8 cellular contexts compared by ENCODE assay signal in the genomic region with DNA sequence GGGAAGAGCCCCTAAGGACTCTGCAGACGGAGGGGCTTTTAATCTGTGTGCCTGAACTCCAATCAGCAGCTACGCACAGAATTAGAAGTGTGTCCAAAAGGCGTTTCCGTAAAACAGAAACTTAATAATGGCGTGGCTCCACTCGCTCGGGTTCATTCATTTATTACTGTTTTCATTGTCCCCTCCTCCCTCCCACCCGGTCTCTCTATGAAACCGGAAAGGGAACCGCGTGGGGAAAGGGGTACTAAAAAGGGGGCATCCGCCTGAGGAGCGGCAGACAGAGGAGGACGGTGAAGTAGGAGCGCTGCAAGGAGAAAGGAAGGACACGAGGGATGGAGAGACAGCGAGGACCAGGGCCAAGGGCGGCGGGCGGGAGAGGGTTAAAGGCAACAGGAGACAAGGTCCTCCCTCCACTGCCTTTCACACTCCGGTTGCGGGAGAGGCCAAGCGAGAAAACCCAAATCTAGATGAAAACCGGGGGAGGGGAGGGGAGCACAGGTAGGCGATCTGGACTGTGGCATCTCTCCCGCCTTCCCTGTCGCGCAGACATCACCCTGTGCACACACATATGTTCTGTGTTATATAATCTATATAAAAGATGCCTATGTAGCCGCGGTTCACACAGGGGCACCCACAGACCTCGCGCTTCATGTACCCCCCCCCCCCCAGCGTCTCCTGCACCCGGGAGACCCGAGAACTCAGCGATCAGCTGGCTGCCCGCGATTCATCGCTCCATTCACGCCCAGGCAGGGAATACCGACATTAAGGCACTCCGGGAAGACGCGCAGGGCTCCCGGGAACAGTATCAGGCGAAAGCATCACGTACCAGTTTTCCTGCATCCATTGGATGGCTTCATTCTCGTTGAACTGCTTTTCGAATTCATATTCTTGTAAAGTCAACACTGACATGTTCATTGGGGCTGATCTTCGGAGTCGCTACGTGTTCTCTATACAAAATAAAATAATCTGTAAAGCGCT. TPM values are rescaled to one million over a fixed set of nuclear protein-coding genes. Genes with fewer than 3 reads are reported as not detected.
A peak's percentile ranks its signal among the peaks of the same experiment; 100 is the strongest.
DNase-seq lines count a peak whose midpoint lies in the region; ATAC-seq and TF ChIP-seq lines count a peak whose summit lies in the region.

No MANE protein-coding gene starts in this region.

- intact Hi-C loops in lower leg skin (cut with DNase I; ENCODE audit: low total_unique reads), result no loop called here

- TF ChIP-seq CTCF in HFF-Myc (IDR thresholded peaks at IDR 0.05; ENCODE audit: low read depth, low read length, missing control alignments) (no peak), lower leg skin (IDR thresholded peaks at IDR 0.05) (no peak)

- 0 to 1% methylated on average over 53 of the region's 53 CpGs for WGBS in lower leg skin, 2 donors

- DNase-seq in EH (ENCODE audit: low read depth), result peak; percentile 50
- peak; percentile 11 for DNase-seq in HFF-Myc (ENCODE audit: extremely low read depth, low read depth)
- peak; percentile 24 for DNase-seq in NCI-H345 treated with DMSO at 0.1 percent for 48 hours (lab: John Stamatoyannopoulos, UW; ENCODE audit: unreplicated experiment)
- peak; percentile 28 to 56 for DNase-seq in activated CD4-positive, alpha-beta T cell treated with anti-CD3 and anti-CD28 coated beads, Interleukin-2, amount 50 U/mL, for 24 hours (ENCODE audit: low read depth in 1 of 2, low spot score in 1 of 2)
- peak; percentile 41 for DNase-seq in dermis blood vessel endothelial cell
- peak in 1 of 2 donors; percentile 21 for DNase-seq in lower leg skin (ENCODE audit: low spot score in 2 of 2)
- peak; percentile 40 to 46 for DNase-seq in stimulated activated CD4-positive, alpha-beta T cell treated with anti-CD3 and anti-CD28 coated beads, Interleukin-4, amount 100 ng/mL, for 48 hours (ENCODE audit: low read depth in 2 of 2)

- ATAC-seq in HG03139 (IDR thresholded peaks at IDR 0.05; ENCODE audit: unreplicated experiment), result no peak

- no peak for TF ChIP-seq POLR2A in lower leg skin (IDR thresholded peaks at IDR 0.05)

- H3K4me3 ChIP-seq in HFF-Myc (replicated peaks; ENCODE audit: low read depth, low read length), result peak overlapping the region; percentile 88
- H3K4me3 ChIP-seq in lower leg skin (ENCODE audit: low read depth, poor library complexity, severe bottlenecking), result peak overlapping the region; percentile 79

RNA-seq across cellular contexts. Expression of gene ELOVL6, which starts 0.7 kb away (rescaled TPM):
- 1.9 and 13.3 TPM in 2 replicates for total RNA-seq in dermis blood vessel endothelial cell
- total RNA-seq in lower leg skin, result 10 to 100 TPM; 15.9 to 32.2 (median 20.4) TPM
